In the genomic region with DNA sequence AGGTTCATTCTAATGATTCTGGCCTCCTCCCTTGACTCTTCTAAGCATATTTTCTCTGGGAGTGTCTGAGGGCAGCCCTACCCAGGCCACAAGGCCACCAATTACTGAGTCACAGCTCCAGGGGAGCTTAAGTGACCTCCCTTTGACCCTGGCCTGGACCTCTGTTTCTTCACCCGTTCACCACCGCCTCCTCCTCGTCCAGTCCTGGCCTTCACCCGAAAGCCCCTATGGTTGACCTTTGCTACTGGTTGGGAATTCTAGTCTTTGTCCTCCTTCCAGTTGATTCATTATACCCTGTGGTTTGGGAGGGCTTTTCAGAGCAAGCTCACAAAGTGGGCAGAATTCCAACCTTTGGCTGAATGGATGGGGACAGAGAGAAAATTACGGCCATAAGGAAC, we compare ENCODE assay signal across 12 cellular contexts.
DNase-seq lines count a peak whose midpoint lies in the region; ATAC-seq and TF ChIP-seq lines count a peak whose summit lies in the region.
"Had no signal": no experiment of that assay in that cellular context is flagged by ENCODE, and none has a peak within 500 bp of the region (broad histone marks: within the 10 kb centered on the region; RNA-seq: fewer than 3 reads in every experiment).

No MANE protein-coding gene starts in this region.

- no peaks in the 10 kb centered on the region for H3K9me3 ChIP-seq in left ventricle myocardium inferior (replicated peaks)
- no peaks in the 10 kb centered on the region for H3K9me3 ChIP-seq in mucosa of descending colon
- H3K9me3 ChIP-seq in spleen: no peaks in the 10 kb centered on the region

- DNase-seq in left ventricle myocardium inferior (no peak), Right ventricle myocardium inferior (ENCODE audit: missing footprints) (no peak), chondrocyte (ENCODE audit: low spot score) (no peak), mucosa of descending colon (no peak), NCI-H146 (lab: John Stamatoyannopoulos, UW) (no peak), spleen (no peak), NCI-H1930 (lab: John Stamatoyannopoulos, UW) (no peak)
- DNase-seq: AML-193, midbrain, SW 1271 had no signal

- peaks cover 49% of the 10 kb centered on the region for H3K4me1 ChIP-seq in left ventricle myocardium inferior
- H3K4me1 ChIP-seq in mucosa of descending colon (ENCODE audit: low read depth): peaks cover 8% of the 10 kb centered on the region
- peaks cover 0 to 4% (median 0%) of the 10 kb centered on the region in 6 donors for H3K4me1 ChIP-seq in spleen

- peak overlapping the region; percentile 87 for H3K27ac Mint-ChIP-seq in chondrocyte (ENCODE audit: unreplicated experiment)
- H3K27ac Mint-ChIP-seq: activated T-helper 1 cell treated with anti-CD3 and anti-CD28 coated beads, Interleukin-12 subunit alpha, Interleukin-12 subunit beta, Interleukin-2, Interleukin-4 antibody, amounts not matched to agents 30 ng/mL and 10 ng/mL and 1 ng/mL, durations not matched to agents 14 hours and 24 hours and 36 hours had no signal

- no peaks in the 10 kb centered on the region for H3K9me3 Mint-ChIP-seq in chondrocyte (ENCODE audit: low read depth)
- H3K9me3 Mint-ChIP-seq: activated T-helper 1 cell treated with anti-CD3 and anti-CD28 coated beads, Interleukin-12 subunit alpha, Interleukin-12 subunit beta, Interleukin-2, Interleukin-4 antibody, amounts not matched to agents 30 ng/mL and 10 ng/mL and 1 ng/mL, durations not matched to agents 14 hours and 24 hours and 36 hours had no signal

- intact Hi-C loops in left ventricle myocardium inferior (cut with micrococcal nuclease) (no loop called here), Right ventricle myocardium inferior (cut with DNase I) (no loop called here), mucosa of descending colon (cut with DNase I, micrococcal nuclease) (no loop called here), spleen (cut with DNase I; ENCODE audit: low total_unique reads) (no loop called here)

- H3K4me3 ChIP-seq in left ventricle myocardium inferior (no peak overlapping the region), mucosa of descending colon (no peak overlapping the region), spleen (no peak overlapping the region)

- H3K36me3 ChIP-seq in left ventricle myocardium inferior: no peaks in the 10 kb centered on the region
- no peaks in the 10 kb centered on the region for H3K36me3 ChIP-seq in mucosa of descending colon (ENCODE audit: low read depth)
- peaks cover 0 to 18% (median 3%) of the 10 kb centered on the region in 6 donors for H3K36me3 ChIP-seq in spleen

- no peaks in the 10 kb centered on the region for H3K27me3 ChIP-seq in left ventricle myocardium inferior (ENCODE audit: low read depth)
- H3K27me3 ChIP-seq in spleen (replicated peaks in 1 of 7): no peaks in the 10 kb centered on the region

- no peaks in the 10 kb centered on the region for H3K27me3 Mint-ChIP-seq in chondrocyte (ENCODE audit: low read depth)

- 59 to 68% (median 64%) methylated on average over 5 of the region's 5 CpGs for WGBS in spleen, 5 donors

- TF ChIP-seq CTCF in left ventricle myocardium inferior (IDR thresholded peaks at IDR 0.05; ENCODE audit: borderline replicate concordance): no peak
- no peak for TF ChIP-seq CTCF in chondrocyte (IDR thresholded peaks at IDR 0.05)
- TF ChIP-seq CTCF in mucosa of descending colon (IDR thresholded peaks at IDR 0.05): no peak
- TF ChIP-seq CTCF in spleen (IDR thresholded peaks at IDR 0.05 in 8 of 11, conservative IDR thresholded peaks at IDR 0.05 in 3 of 11): no peak

- H3K27ac ChIP-seq in left ventricle myocardium inferior (replicated peaks) (peak overlapping the region; percentile 64), spleen (peak overlapping the region in 3 of 8 donors; percentile 46 to 57 (median 53))

- peaks cover 9% of the 10 kb centered on the region for H3K36me3 Mint-ChIP-seq in chondrocyte (ENCODE audit: low read depth)

- no peak for TF ChIP-seq POLR2A in spleen (IDR thresholded peaks at IDR 0.05)

- no peak overlapping the region for H3K4me3 Mint-ChIP-seq in chondrocyte (ENCODE audit: unreplicated experiment)
- H3K4me3 Mint-ChIP-seq: activated T-helper 1 cell treated with anti-CD3 and anti-CD28 coated beads, Interleukin-12 subunit alpha, Interleukin-12 subunit beta, Interleukin-2, Interleukin-4 antibody, amounts not matched to agents 30 ng/mL and 10 ng/mL and 1 ng/mL, durations not matched to agents 14 hours and 24 hours and 36 hours had no signal

- H3K4me1 Mint-ChIP-seq in chondrocyte (ENCODE audit: low read depth): peaks cover 69% of the 10 kb centered on the region

- ATAC-seq in Right ventricle myocardium inferior (no peak), mucosa of descending colon (peak; percentile 94), HG03457 (IDR thresholded peaks at IDR 0.05; ENCODE audit: unreplicated experiment) (no peak)
